In the genomic region with DNA sequence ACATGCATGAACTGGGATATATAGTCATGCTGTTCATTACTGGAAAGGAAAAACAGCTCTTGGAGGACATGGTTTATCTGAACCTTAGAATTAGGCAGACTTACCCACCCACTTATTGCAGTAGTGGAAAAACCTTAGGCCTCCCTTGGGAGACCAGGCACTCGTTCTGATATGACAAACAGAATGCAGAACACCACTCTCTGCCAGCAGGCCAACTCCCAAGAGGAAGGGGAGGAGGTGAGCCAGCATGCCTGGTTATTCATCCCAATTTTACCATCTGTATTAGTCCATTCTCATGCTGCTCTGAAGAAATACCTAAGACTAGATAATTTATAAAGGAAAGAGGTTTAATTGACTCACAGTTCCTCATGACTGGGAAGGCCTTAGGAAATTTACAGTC, we compare ENCODE assay signal across 25 cellular contexts. TPM values are rescaled to one million over a fixed set of nuclear protein-coding genes. Genes with fewer than 3 reads are reported as not detected.
DNase-seq lines count a peak whose midpoint lies in the region; ATAC-seq, FAIRE-seq and TF ChIP-seq lines count a peak whose summit lies in the region.
"Had no signal": no experiment of that assay in that cellular context is flagged by ENCODE, and none has a peak within 500 bp of the region (broad histone marks: within the 10 kb centered on the region; RNA-seq: fewer than 3 reads in every experiment).

No MANE protein-coding gene starts in this region.

- intact Hi-C loops in activated B cell treated with CpG ODN at 0.5 μM for 24 hours (cut with micrococcal nuclease), result no loop called here

- no peaks in the 10 kb centered on the region for H3K27me3 Mint-ChIP-seq in activated B cell treated with CpG ODN at 0.5 μM for 24 hours

- DNase-seq in AG10803 (ENCODE audit: low read depth), result peak; percentile 36
- no peak for DNase-seq in GM12892 (ENCODE audit: insufficient read length)
- no peak for DNase-seq in activated B cell treated with CpG ODN at 0.5 μM for 24 hours
- DNase-seq in fibroblast of pulmonary artery (ENCODE audit: low read depth), result peak; percentile 23
- DNase-seq in ecto neural progenitor cell (ENCODE audit: low spot score), result no peak
- no peak for DNase-seq in GM10248 (ENCODE audit: extremely low spot score)
- no peak for DNase-seq in stimulated activated CD4-positive, alpha-beta T cell treated with anti-CD3 and anti-CD28 coated beads, Interleukin-4, amount 100 ng/mL, for 24 hours
- no peak for DNase-seq in GF-D8 (lab: John Stamatoyannopoulos, UW)
- DNase-seq: CD4-positive, CD25-positive, alpha-beta regulatory T cell; DMS79 treated with DMSO at 0.1 percent for 48 hours; H7; HFFc6; Kasumi-1; NCI-H1417; NCI-H1694 treated with DMSO at 0.1 percent for 48 hours; NCI-H2081 treated with DMSO at 0.1 percent for 48 hours; NCI-H748 treated with DMSO at 0.1 percent for 48 hours had no signal

- POLR2A ChIA-PET in activated B cell treated with CpG ODN at 0.5 μM for 24 hours (lab: Charles Lee) (no interaction called here), GM10248 (lab: Yijun Ruan, JAX) (no interaction called here)

- TF ChIP-seq CTCF in AG10803 (conservative IDR thresholded peaks at IDR 0.05; ENCODE audit: low read length) (no peak), activated B cell treated with CpG ODN at 0.5 μM for 24 hours (IDR thresholded peaks at IDR 0.05) (no peak), fibroblast of pulmonary artery (IDR thresholded peaks at IDR 0.05; ENCODE audit: low read length, missing control alignments) (no peak), GM10248 (IDR thresholded peaks at IDR 0.05; ENCODE audit: control extremely low read depth, extremely low read depth, low read depth, missing control alignments) (no peak)

- H3K36me3 Mint-ChIP-seq in activated B cell treated with CpG ODN at 0.5 μM for 24 hours (ENCODE audit: low read depth), result no peaks in the 10 kb centered on the region
- H3K36me3 Mint-ChIP-seq: CD4-positive, CD25-positive, alpha-beta regulatory T cell had no signal

- peak; percentile 51 for FAIRE-seq in GM12892 (lab: Jason Lieb, UNC)
- FAIRE-seq: A204.1, GM18507, GM19239 had no signal

- peaks cover 2% of the 10 kb centered on the region for H3K9me3 Mint-ChIP-seq in activated B cell treated with CpG ODN at 0.5 μM for 24 hours
- H3K9me3 Mint-ChIP-seq: HFFc6 had no signal

- H3K4me1 Mint-ChIP-seq in activated B cell treated with CpG ODN at 0.5 μM for 24 hours, result peaks cover 40% of the 10 kb centered on the region
- H3K4me1 Mint-ChIP-seq: CD4-positive, CD25-positive, alpha-beta regulatory T cell had no signal

- CTCF ChIA-PET in activated B cell treated with CpG ODN at 0.5 μM for 24 hours (lab: Charles Lee), result no interaction called here
- CTCF ChIA-PET in GM10248 (lab: Yijun Ruan, JAX), result interaction anchor here (1.0 kb wide), 1 partner anchor 9 kb away, joined by 3 read pairs; no protein-coding TSS in a partner anchor

- no peak overlapping the region for H3K4me3 ChIP-seq in AG10803 (ENCODE audit: low read length)
- no peak overlapping the region for H3K4me3 ChIP-seq in fibroblast of pulmonary artery (replicated peaks; ENCODE audit: low read depth, low read length)

- ATAC-seq in activated B cell treated with CpG ODN at 0.5 μM for 24 hours (ENCODE audit: low read depth), result no peak
- ATAC-seq: Panc1, SK-N-SH treated with all-trans-retinoic acid at 6 μM for 48 hours had no signal

- no peak for TF ChIP-seq POLR2A in GM12892 (IDR thresholded peaks at IDR 0.05; ENCODE audit: low read depth, low read length)

- H3K27ac Mint-ChIP-seq in activated B cell treated with CpG ODN at 0.5 μM for 24 hours, result peak overlapping the region; percentile 54
- H3K27ac Mint-ChIP-seq: CD4-positive, CD25-positive, alpha-beta regulatory T cell; HFFc6 had no signal

- no peak overlapping the region for H3K4me3 Mint-ChIP-seq in activated B cell treated with CpG ODN at 0.5 μM for 24 hours
- H3K4me3 Mint-ChIP-seq: CD4-positive, CD25-positive, alpha-beta regulatory T cell; HFFc6 had no signal

RNA-seq across cellular contexts. Expression of gene C18orf63, which starts 17.5 kb away (rescaled TPM):
- not detected for polyA plus RNA-seq in GM12892 (2012; ENCODE audit: missing spikeins)
- not detected in 2 replicates for total RNA-seq in activated B cell treated with CpG ODN at 0.5 μM for 24 hours
- total RNA-seq: CD4-positive, CD25-positive, alpha-beta regulatory T cell; H7; HFFc6; MCF 10A; NCI-H460 had no signal
- polyA plus RNA-seq: BJ; CD4-positive, CD25-positive, alpha-beta regulatory T cell had no signal

RNA-seq across cellular contexts. Expression of gene CYB5A, which starts 41.3 kb away (rescaled TPM):
- polyA plus RNA-seq in GM12892 (2012; ENCODE audit: missing spikeins), result 163 TPM
- 46.2 and 47.2 TPM in 2 replicates for total RNA-seq in activated B cell treated with CpG ODN at 0.5 μM for 24 hours

Comparison
In these comparisons a context has a peak if more than half of its experiments do, and no peak if none do; other contexts are left out.
1. DNase-seq: peak in AG10803 (single experiment) and fibroblast of pulmonary artery (single experiment); none in GM12892 (single experiment), activated B cell treated with CpG ODN at 0.5 μM for 24 hours (single experiment), ecto neural progenitor cell (single experiment), GM10248 (single experiment), stimulated activated CD4-positive, alpha-beta T cell treated with anti-CD3 and anti-CD28 coated beads, Interleukin-4, amount 100 ng/mL, for 24 hours (single experiment) and GF-D8 (single experiment).